Comparison of ENCODE assay signal across 8 cellular contexts in genomic region chr4:98659106-98659592, GRCh38. TPM values are rescaled to one million over a fixed set of nuclear protein-coding genes. Genes with fewer than 3 reads are reported as not detected.
DNase-seq lines count a peak whose midpoint lies in the region; ATAC-seq and TF ChIP-seq lines count a peak whose summit lies in the region.

No MANE protein-coding gene starts in this region.

- H3K4me1 Mint-ChIP-seq in GM23338 (peaks cover 59% of the 10 kb centered on the region), nephron progenitor cell (peaks cover 57% of the 10 kb centered on the region)

- POLR2A ChIA-PET in GM10248 (lab: Yijun Ruan, JAX), result no interaction called here

- H3K79me2 ChIP-seq in GM23338 (replicated peaks; ENCODE audit: insufficient read depth), result peaks cover 34% of the 10 kb centered on the region

- H3K36me3 ChIP-seq in GM23338 (ENCODE audit: insufficient read depth), result no peaks in the 10 kb centered on the region
- no peaks in the 10 kb centered on the region for H3K36me3 ChIP-seq in SJCRH30

- CTCF ChIA-PET in GM10248 (lab: Yijun Ruan, JAX), result interaction anchor here (1.0 to 1.5 kb wide), 4 partner anchors 10 to 191 kb away, joined by 3 read pairs; no protein-coding TSS in a partner anchor

- H3K4me3 Mint-ChIP-seq in GM23338 (peak overlapping the region; percentile 98), nephron progenitor cell (peak overlapping the region; percentile 93)

- peaks cover 10% of the 10 kb centered on the region for H3K36me3 Mint-ChIP-seq in GM23338 (ENCODE audit: low read depth)
- peaks cover 4% of the 10 kb centered on the region for H3K36me3 Mint-ChIP-seq in nephron progenitor cell (ENCODE audit: low read depth)

- peak overlapping the region; percentile 91 for H3K4me3 ChIP-seq in GM23338
- peak overlapping the region; percentile 66 for H3K4me3 ChIP-seq in SJCRH30

- no peak for TF ChIP-seq POLR2A in erythroblast (IDR thresholded peaks at IDR 0.05; ENCODE audit: low read length)

- H3K9me3 ChIP-seq in SJCRH30 (replicated peaks), result no peaks in the 10 kb centered on the region

- H4K20me1 ChIP-seq in GM23338 (replicated peaks; ENCODE audit: insufficient read depth), result no peaks in the 10 kb centered on the region

- DNase-seq in GM23338 (ENCODE audit: low spot score) (peak; percentile 70), SJCRH30 (no peak), erythroblast (lab: John Stamatoyannopoulos, UW) (peak; percentile 27 to 62), nephron progenitor cell (peak; percentile 21), GM13976 (ENCODE audit: low spot score) (no peak), ecto neural progenitor cell (ENCODE audit: low spot score) (no peak), putamen (ENCODE audit: low spot score) (no peak), GM10248 (ENCODE audit: extremely low spot score) (no peak)

- peak overlapping the region; percentile 92 for H3K4me2 ChIP-seq in GM23338

- H3K27me3 Mint-ChIP-seq in GM23338 (ENCODE audit: insufficient read depth, low read depth, poor library complexity) (peaks cover 26% of the 10 kb centered on the region), nephron progenitor cell (ENCODE audit: low read depth, poor library complexity) (peaks cover 31% of the 10 kb centered on the region)

- H3K27ac Mint-ChIP-seq in GM23338 (no peak overlapping the region), nephron progenitor cell (no peak overlapping the region)

- H3F3A ChIP-seq in GM23338 (replicated peaks; ENCODE audit: low read depth), result peaks cover 7% of the 10 kb centered on the region; the same call in 1 of the 2 replicates

- in situ Hi-C loops in GM13976 (cut with MboI; ENCODE audit: low sequenced_read_pairs, unreplicated experiment), result no loop called here

- peak overlapping the region; percentile 97 for H2AFZ ChIP-seq in GM23338

- no peaks in the 10 kb centered on the region for H3K9me2 ChIP-seq in GM23338 (ENCODE audit: insufficient read depth)

- H3K27ac ChIP-seq in GM23338 (ENCODE audit: low read depth) (no peak overlapping the region), SJCRH30 (peak overlapping the region; percentile 33)

- peaks cover 7% of the 10 kb centered on the region for H3K9me3 Mint-ChIP-seq in GM23338
- peaks cover 4% of the 10 kb centered on the region for H3K9me3 Mint-ChIP-seq in nephron progenitor cell

- TF ChIP-seq CTCF in GM23338 (conservative IDR thresholded peaks at IDR 0.05; ENCODE audit: low read depth in 2 of 2), result no peak; a peak in 2 of 4 replicates
- TF ChIP-seq CTCF in nephron progenitor cell (IDR thresholded peaks at IDR 0.05), result no peak
- no peak for TF ChIP-seq CTCF in GM13976 (IDR thresholded peaks at IDR 0.05; ENCODE audit: borderline replicate concordance, control extremely low read depth, extremely low read depth, insufficient read depth, missing control alignments)
- no peak for TF ChIP-seq CTCF in GM10248 (IDR thresholded peaks at IDR 0.05; ENCODE audit: control extremely low read depth, extremely low read depth, low read depth, missing control alignments)

- H3K27me3 ChIP-seq in GM23338 (ENCODE audit: insufficient read depth) (peaks cover 45% of the 10 kb centered on the region), SJCRH30 (no peaks in the 10 kb centered on the region)

- peaks cover 62% of the 10 kb centered on the region for H3K4me1 ChIP-seq in GM23338 (ENCODE audit: insufficient read depth)
- peaks cover 3% of the 10 kb centered on the region; the same call in 1 of the 2 replicates for H3K4me1 ChIP-seq in SJCRH30

- ATAC-seq in GM23338, result peak; percentile 13

TF ChIP-seq in GM23338, 12 proteins besides CTCF, POLR2A, EP300 and RAD21:
- TF ChIP-seq EZH2phosphoT487 (IDR thresholded peaks at IDR 0.05; ENCODE audit: unreplicated experiment), result no peak
- no peak for TF ChIP-seq REST (IDR thresholded peaks at IDR 0.05; ENCODE audit: unreplicated experiment)
- TF ChIP-seq STAT1 (IDR thresholded peaks at IDR 0.05; ENCODE audit: unreplicated experiment), result no peak
- TF ChIP-seq ZNF114 (CRISPR knock-in tag; IDR thresholded peaks at IDR 0.05), result no peak
- no peak for TF ChIP-seq ETS1 (IDR thresholded peaks at IDR 0.05)
TF ChIP-seq in GM23338: peak in this region for 0.

RNA-seq across cellular contexts. Expression of gene TSPAN5, which starts 0.7 kb away (rescaled TPM):
- total RNA-seq in GM23338 (2014; rRNA removed; shearing (Covaris generic)), result 21.5 and 24.6 TPM in 2 replicates
- polyA plus RNA-seq in GM23338 (2016; fragmentation: Nextera tagmentation; extraction: Ambion mirVana), result 18.2 and 18.6 TPM in 2 replicates
- 24.6 and 27.2 TPM in 2 replicates for total RNA-seq in SJCRH30 (2014; rRNA removed; shearing (Covaris generic))

Comparison
In these comparisons a context has a peak if more than half of its experiments do, and no peak if none do; other contexts are left out.
1. DNase-seq: peak in GM23338 (single experiment), erythroblast (2 of 2) and nephron progenitor cell (single experiment); none in SJCRH30 (0 of 2), GM13976 (single experiment), ecto neural progenitor cell (single experiment), putamen (single experiment) and GM10248 (single experiment).